Comparison of ENCODE assay signal across 8 cellular contexts in genomic region chr10:51700228-51700835, GRCh38. TPM values are rescaled to one million over a fixed set of nuclear protein-coding genes. Genes with fewer than 3 reads are reported as not detected.
DNase-seq lines count a peak whose midpoint lies in the region; ATAC-seq and TF ChIP-seq lines count a peak whose summit lies in the region.

No MANE protein-coding gene starts in this region.

- peak overlapping the region; percentile 53 for H3K27ac ChIP-seq in H9 (ENCODE audit: insufficient read length, low read depth, low read length)
- H3K27ac ChIP-seq in colonic mucosa, result peak overlapping the region; percentile 79
- peak overlapping the region; percentile 78 to 87 for H3K27ac ChIP-seq in tibial artery

- no peak overlapping the region for H3K23ac ChIP-seq in H9 (ENCODE audit: insufficient read length, low read depth, low read length)

- no peak overlapping the region for H4K8ac ChIP-seq in H9 (replicated peaks; ENCODE audit: insufficient read length, low read depth, low read length)

- H3K4me1 Mint-ChIP-seq in H9, result peaks cover 30 to 36% of the 10 kb centered on the region in 2 experiments

- no peak overlapping the region for H2BK20ac ChIP-seq in H9 (ENCODE audit: low read depth, low read length, poor library complexity, severe bottlenecking)

- H3K79me2 ChIP-seq in H9 (ENCODE audit: insufficient read depth, low read length), result peaks cover 20% of the 10 kb centered on the region; the same call in 1 of the 2 replicates

- H2AFZ ChIP-seq in H9 (ENCODE audit: low read length), result peak overlapping the region; percentile 49

- H3K4me3 ChIP-seq in colonic mucosa (peak overlapping the region; percentile 64), tibial artery (peak overlapping the region; percentile 64 to 73)

- no peak overlapping the region for H3K56ac ChIP-seq in H9 (ENCODE audit: insufficient read length, low read depth, low read length)

- H3K27me3 Mint-ChIP-seq in H9 (ENCODE audit: low read depth), result no peaks in the 10 kb centered on the region

- no peaks in the 10 kb centered on the region for H3K79me1 ChIP-seq in H9 (ENCODE audit: insufficient read depth, low read depth, low read length, poor library complexity, severe bottlenecking)

- H2BK15ac ChIP-seq in H9 (ENCODE audit: low read depth, low read length), result no peak overlapping the region

- no CpG with 5 or more reads among the region's 12 CpGs for WGBS in H9 (ENCODE audit: extremely low coverage, insufficient read length, low lambda C conversion rate)

- no peak overlapping the region for H4K91ac ChIP-seq in H9 (ENCODE audit: insufficient read length, low read depth, low read length)

- H3K23me2 ChIP-seq in H9 (ENCODE audit: insufficient read length, low read depth, low read length, poor library complexity, severe bottlenecking), result peaks cover 5% of the 10 kb centered on the region

- H3K18ac ChIP-seq in H9 (ENCODE audit: insufficient read length, low read depth, low read length), result no peak overlapping the region

- no peaks in the 10 kb centered on the region for H3K9me3 Mint-ChIP-seq in H9

- no peak overlapping the region for H2AK5ac ChIP-seq in H9 (ENCODE audit: insufficient read length, low read length)

- no peak for DNase-seq in H9
- peak; percentile 60 for DNase-seq in OCI-M1 (lab: John Stamatoyannopoulos, UW)
- peak; percentile 40 for DNase-seq in colonic mucosa
- peak; percentile 41 for DNase-seq in medulla oblongata (ENCODE audit: extremely low spot score)
- DNase-seq in tibial artery, result peak in 1 of 2 donors; percentile 67
- no peak for DNase-seq in retina
- DNase-seq in Kasumi-1 (lab: John Stamatoyannopoulos, UW), result no peak

- H3K4me2 ChIP-seq in H9 (ENCODE audit: insufficient read depth, insufficient read length, low read length), result peak overlapping the region; percentile 96

- H3K4ac ChIP-seq in H9 (ENCODE audit: low read depth, low read length), result no peak overlapping the region

- ATAC-seq in GM21529 (IDR thresholded peaks at IDR 0.05; ENCODE audit: unreplicated experiment), result no peak

- no peak for TF ChIP-seq CTCF in H9 (conservative IDR thresholded peaks at IDR 0.05)
- TF ChIP-seq CTCF in colonic mucosa (IDR thresholded peaks at IDR 0.05), result no peak
- no peak for TF ChIP-seq CTCF in tibial artery (IDR thresholded peaks at IDR 0.05)

- H2BK120ac ChIP-seq in H9 (ENCODE audit: low read depth, low read length, poor library complexity, severe bottlenecking), result no peak overlapping the region

- H4K5ac ChIP-seq in H9 (ENCODE audit: insufficient read length, low read depth, low read length), result no peak overlapping the region

- no peak overlapping the region for H2BK5ac ChIP-seq in H9 (ENCODE audit: insufficient read length, low read length)

- H3K36me3 ChIP-seq in colonic mucosa, result no peaks in the 10 kb centered on the region
- peaks cover 0 to 5% (median 0%) of the 10 kb centered on the region in 3 donors for H3K36me3 ChIP-seq in tibial artery

- H3K4me3 Mint-ChIP-seq in H9, result peak overlapping the region; percentile 98 to 99

- H3K9ac ChIP-seq in H9 (ENCODE audit: extremely low read depth, insufficient read length, low read length), result peak overlapping the region; percentile 55
- H3K9ac ChIP-seq in colonic mucosa (ENCODE audit: low read depth in 2 of 2, low read length in 2 of 2), result peak overlapping the region in 1 of 2 donors; percentile 91

- peaks cover 3% of the 10 kb centered on the region for H4K20me1 ChIP-seq in H9 (ENCODE audit: control insufficient read depth, insufficient read depth, insufficient read length)

- no peak overlapping the region for H3K14ac ChIP-seq in H9 (ENCODE audit: insufficient read depth, low read length)

- H3K9me3 ChIP-seq in H9 (ENCODE audit: control insufficient read depth, low read depth, low read length) (no peaks in the 10 kb centered on the region), colonic mucosa (no peaks in the 10 kb centered on the region), tibial artery (no peaks in the 10 kb centered on the region)

- H3K36me3 Mint-ChIP-seq in H9 (ENCODE audit: insufficient read depth in 1 of 3, low read depth in 3 of 3), result peaks cover 12 to 26% (median 17%) of the 10 kb centered on the region in 3 experiments; a peak in 6 of 7 replicates

- H2BK12ac ChIP-seq in H9 (ENCODE audit: insufficient read length, low read depth, low read length), result no peak overlapping the region

- H3T11ph ChIP-seq in H9 (ENCODE audit: low read length), result no peak overlapping the region

- peak overlapping the region; percentile 100 for H3K27ac Mint-ChIP-seq in H9

- H3K4me1 ChIP-seq in H9 (ENCODE audit: insufficient read depth, low read length) (no peaks in the 10 kb centered on the region), colonic mucosa (peaks cover 7% of the 10 kb centered on the region), tibial artery (peaks cover 0 to 69% (median 27%) of the 10 kb centered on the region in 4 donors)

- intact Hi-C loops in colonic mucosa (cut with DNase I), result no loop called here
- intact Hi-C loops in tibial artery (cut with DNase I; ENCODE audit: low total_unique reads), result no loop called here

- H3K27me3 ChIP-seq in H9 (ENCODE audit: insufficient read depth, low read length), result no peaks in the 10 kb centered on the region
- no peaks in the 10 kb centered on the region for H3K27me3 ChIP-seq in colonic mucosa
- no peaks in the 10 kb centered on the region for H3K27me3 ChIP-seq in tibial artery

RNA-seq across cellular contexts. Expression of gene CSTF2T, which starts 0.9 kb away (rescaled TPM):
- total RNA-seq in H9 (2021) (41.3 and 42.1 TPM in 2 replicates), colonic mucosa (10 to 100 TPM; 14.5 to 21.1 TPM)

Comparison
In these comparisons a context has a peak if more than half of its experiments do, and no peak if none do; other contexts are left out.
1. DNase-seq: peak in OCI-M1 (single experiment), colonic mucosa (single experiment) and medulla oblongata (single experiment); none in H9 (single experiment), retina (single experiment) and Kasumi-1 (0 of 2).
2. Peak in every context shown above with its lines, with median percentiles within 50 percentile points of each other: H3K27ac ChIP-seq.